ENCODE assay signal across 13 cellular contexts in the genomic region with DNA sequence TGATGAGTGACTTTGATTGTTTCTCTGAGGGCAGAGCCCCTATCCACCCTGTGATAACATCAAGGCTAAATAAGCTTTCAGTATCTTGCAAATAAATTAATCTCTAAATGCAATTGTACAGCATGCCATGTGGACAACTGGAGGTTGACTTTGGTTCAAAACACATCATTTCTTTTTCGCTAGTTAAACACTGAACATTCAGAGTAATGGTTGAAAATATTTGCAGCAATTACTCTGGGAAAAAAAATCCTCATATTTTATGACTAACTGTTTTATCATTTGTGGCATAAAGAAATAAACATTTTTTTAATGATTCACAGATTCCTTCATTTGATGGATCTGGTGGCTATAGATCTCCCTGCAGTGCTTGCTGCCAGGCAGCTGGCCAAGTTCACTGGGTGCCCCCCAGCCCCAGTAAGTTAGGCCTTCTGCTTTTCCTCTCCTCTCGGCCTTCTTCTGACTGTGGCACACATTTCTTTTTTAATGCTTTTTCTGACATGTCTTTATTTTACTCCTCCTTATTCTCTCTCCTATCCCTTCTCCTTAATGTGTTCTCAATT.
A peak's percentile ranks its signal among the peaks of the same experiment; 100 is the strongest.
DNase-seq lines count a peak whose midpoint lies in the region; FAIRE-seq and TF ChIP-seq lines count a peak whose summit lies in the region.
"Had no signal": no experiment of that assay in that cellular context is flagged by ENCODE, and none has a peak within 500 bp of the region (broad histone marks: within the 10 kb centered on the region; RNA-seq: fewer than 3 reads in every experiment).

No MANE protein-coding gene starts in this region.

- H3K4me3 ChIP-seq in bronchial epithelial cell (ENCODE audit: low read depth, low read length): no peak overlapping the region
- no peak overlapping the region for H3K4me3 ChIP-seq in kidney (ENCODE audit: low read length in 2 of 2)
- H3K4me3 ChIP-seq: esophagus squamous epithelium had no signal

- no peaks in the 10 kb centered on the region for H3K9me3 ChIP-seq in kidney (ENCODE audit: control insufficient read depth in 1 of 2, low read length in 2 of 2)
- H3K9me3 ChIP-seq: esophagus squamous epithelium had no signal

- no peaks in the 10 kb centered on the region for H3K4me1 ChIP-seq in kidney (ENCODE audit: control insufficient read depth in 1 of 2, insufficient read depth in 1 of 2, low read depth in 1 of 2, low read length in 2 of 2)

- FAIRE-seq in HTR-8/SVneo (lab: Jason Lieb, UNC): no peak
- no peak for FAIRE-seq in bronchial epithelial cell (lab: Jason Lieb, UNC)
- FAIRE-seq in kidney (lab: Jason Lieb, UNC): no peak

- DNase-seq in AG08395 (ENCODE audit: low spot score) (peak; percentile 64), HTR-8/SVneo (ENCODE audit: insufficient read length, low spot score) (peak; percentile 18), bronchial epithelial cell (ENCODE audit: low read depth) (peak; percentile 33), kidney (peak; percentile 89), islet precursor cell (no peak), HUDEP-2 (lab: John Stamatoyannopoulos, UW; ENCODE audit: unreplicated experiment in 76 of 76) (no peak), germinal center (ENCODE audit: low spot score) (no peak)
- DNase-seq in stimulated activated CD4-positive, alpha-beta T cell treated with anti-CD3 and anti-CD28 coated beads, Interleukin-1b, Interleukin-23, amount 100 ng/mL, for 48 hours: no peak
- DNase-seq: activated CD4-positive, alpha-beta T cell treated with anti-CD3 and anti-CD28 coated beads for 1 hour; AML-193; central memory CD4-positive, alpha-beta T cell; esophagus squamous epithelium; NCI-H187 had no signal

- no peak overlapping the region for H3K9ac ChIP-seq in kidney (ENCODE audit: low read length in 2 of 2)

- H3K27me3 ChIP-seq in bronchial epithelial cell (ENCODE audit: control insufficient read depth, insufficient read depth, low read length): no peaks in the 10 kb centered on the region
- H3K27me3 ChIP-seq: esophagus squamous epithelium had no signal

- H3K36me3 ChIP-seq in bronchial epithelial cell (ENCODE audit: control insufficient read depth, insufficient read depth, low read length) (no peaks in the 10 kb centered on the region), kidney (ENCODE audit: control insufficient read depth in 1 of 2, insufficient read depth in 2 of 2, low read length in 2 of 2) (no peaks in the 10 kb centered on the region)
- H3K36me3 ChIP-seq: esophagus squamous epithelium had no signal

- TF ChIP-seq CTCF in bronchial epithelial cell (IDR thresholded peaks at IDR 0.05; ENCODE audit: insufficient read depth, low read length, severe bottlenecking) (no peak), kidney (IDR thresholded peaks at IDR 0.05; ENCODE audit: borderline replicate concordance, extremely low read depth, insufficient read depth) (no peak)

- intact Hi-C loops in kidney (cut with DNase I): no loop called here

- H3K27ac ChIP-seq in kidney (ENCODE audit: low read depth in 2 of 2, low read length in 2 of 2): no peak overlapping the region

Comparison
In these comparisons a context has a peak if more than half of its experiments do, and no peak if none do; other contexts are left out.
1. DNase-seq: peak in AG08395 (single experiment), HTR-8/SVneo (single experiment), bronchial epithelial cell (single experiment) and kidney (single experiment); none in islet precursor cell (single experiment), stimulated activated CD4-positive, alpha-beta T cell treated with anti-CD3 and anti-CD28 coated beads, Interleukin-1b, Interleukin-23, amount 100 ng/mL, for 48 hours (single experiment), HUDEP-2 (0 of 76) and germinal center (single experiment).